In the genomic region with DNA sequence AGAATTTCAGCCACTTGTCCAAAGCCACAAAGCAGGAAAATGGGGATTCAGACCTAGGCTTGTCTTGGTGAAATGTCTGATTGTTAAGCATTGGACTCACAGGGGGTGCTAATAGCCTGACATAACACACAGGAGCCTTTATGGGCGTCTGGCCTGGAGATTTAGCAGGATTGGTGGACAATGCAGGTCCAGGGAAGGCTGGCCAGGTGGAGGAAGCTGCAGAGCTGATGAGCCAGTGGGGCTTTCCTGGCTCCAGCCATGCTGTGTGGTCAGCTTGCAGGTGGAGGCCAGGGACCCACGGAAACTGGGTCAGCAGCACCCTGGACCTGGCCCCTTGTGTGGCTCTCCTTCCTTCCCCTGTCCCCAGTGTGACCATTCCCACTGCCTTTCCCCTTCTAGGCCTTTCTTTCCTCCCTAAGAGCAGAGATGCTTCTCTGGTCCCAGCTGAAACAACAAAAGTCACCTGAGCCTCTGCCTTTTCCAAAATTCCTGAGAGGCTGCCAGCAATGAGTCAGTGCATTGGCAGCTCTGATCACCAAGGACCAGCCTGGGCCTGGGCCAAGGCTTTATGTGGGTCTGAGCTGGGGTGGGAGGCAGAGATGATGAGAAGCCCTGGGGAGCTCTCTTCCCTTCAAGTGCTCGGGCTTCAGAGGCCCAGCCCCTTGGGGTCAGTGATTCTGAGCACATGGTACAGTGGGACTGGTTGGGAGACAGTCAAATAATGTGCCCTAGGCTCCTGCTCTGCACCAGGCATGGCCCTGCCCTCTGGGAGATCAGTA, we compare ENCODE assay signal across 9 cellular contexts.
DNase-seq lines count a peak whose midpoint lies in the region; ATAC-seq and TF ChIP-seq lines count a peak whose summit lies in the region.
"Had no signal": no experiment of that assay in that cellular context is flagged by ENCODE, and none has a peak within 500 bp of the region (broad histone marks: within the 10 kb centered on the region; RNA-seq: fewer than 3 reads in every experiment).

No MANE protein-coding gene starts in this region.

- H3K9me3 ChIP-seq in body of pancreas (no peaks in the 10 kb centered on the region), upper lobe of right lung (no peaks in the 10 kb centered on the region)

- intact Hi-C loops in body of pancreas (cut with DNase I) (loop anchor here (5.0 to 10.0 kb wide), 2 partner anchors 155 to 357 kb away; no protein-coding TSS in a partner anchor), upper lobe of right lung (cut with DNase I) (loop anchor here (5.0 to 10.0 kb wide), 2 partner anchors 145 to 352 kb away; no protein-coding TSS in a partner anchor)

- H3K36me3 ChIP-seq in body of pancreas (replicated peaks in 1 of 2; ENCODE audit: insufficient read depth in 1 of 2, low read depth in 2 of 2) (no peaks in the 10 kb centered on the region), kidney epithelial cell (ENCODE audit: control insufficient read depth, insufficient read depth, low read length) (no peaks in the 10 kb centered on the region), upper lobe of right lung (no peaks in the 10 kb centered on the region)

- no peak overlapping the region for H3K4me3 ChIP-seq in body of pancreas
- H3K4me3 ChIP-seq in kidney epithelial cell (ENCODE audit: low read depth, low read length), result no peak overlapping the region
- no peak overlapping the region for H3K4me3 ChIP-seq in upper lobe of right lung

- H3K27ac ChIP-seq in body of pancreas, result peak overlapping the region; percentile 35 to 73 (median 51)
- no peak overlapping the region for H3K27ac ChIP-seq in upper lobe of right lung
- H3K27ac ChIP-seq: 22Rv1 had no signal

- 57 to 67% methylated on average over 3 of the region's 3 CpGs for WGBS in body of pancreas, 2 donors

- ATAC-seq in body of pancreas (peak; percentile 77), upper lobe of right lung (peak; percentile 34)

- TF ChIP-seq POLR2A in body of pancreas (IDR thresholded peaks at IDR 0.05), result peak in 1 of 3 donors; percentile 10

- H3K27me3 ChIP-seq in body of pancreas (no peaks in the 10 kb centered on the region), kidney epithelial cell (ENCODE audit: control insufficient read depth, insufficient read depth, low read length) (no peaks in the 10 kb centered on the region), upper lobe of right lung (no peaks in the 10 kb centered on the region)

- DNase-seq in DMS 273 (lab: John Stamatoyannopoulos, UW; ENCODE audit: unreplicated experiment) (peak; percentile 30), DMS 273 treated with DMSO at 0.1 percent for 48 hours (lab: John Stamatoyannopoulos, UW) (no peak), body of pancreas (peak; percentile 67 to 82 (median 74)), kidney epithelial cell (ENCODE audit: low read depth) (peak; percentile 88), upper lobe of right lung (no peak), NCI-H187 treated with DMSO at 0.1 percent for 48 hours (lab: John Stamatoyannopoulos, UW) (no peak), DMS114 treated with DMSO at 0.1 percent for 48 hours (lab: John Stamatoyannopoulos, UW; ENCODE audit: unreplicated experiment) (no peak)
- no peak for DNase-seq in stimulated activated naive CD4-positive, alpha-beta T cell treated with Interleukin-2 at 50 U/mL for 16 hours (lab: John Stamatoyannopoulos, UW)

- H3K4me1 ChIP-seq in body of pancreas (peaks cover 32% of the 10 kb centered on the region), upper lobe of right lung (peaks cover 31% of the 10 kb centered on the region)

- no peak for TF ChIP-seq CTCF in body of pancreas (IDR thresholded peaks at IDR 0.05)
- no peak for TF ChIP-seq CTCF in kidney epithelial cell (IDR thresholded peaks at IDR 0.05; ENCODE audit: insufficient read depth, low read length, poor library complexity, severe bottlenecking)
- TF ChIP-seq CTCF in upper lobe of right lung (IDR thresholded peaks at IDR 0.05), result no peak

Comparison
In these comparisons a context has a peak if more than half of its experiments do, and no peak if none do; other contexts are left out.
1. DNase-seq: peak in DMS 273 (single experiment), body of pancreas (4 of 4) and kidney epithelial cell (single experiment); none in DMS 273 treated with DMSO at 0.1 percent for 48 hours (single experiment), upper lobe of right lung (single experiment), NCI-H187 treated with DMSO at 0.1 percent for 48 hours (single experiment), DMS114 treated with DMSO at 0.1 percent for 48 hours (single experiment) and stimulated activated naive CD4-positive, alpha-beta T cell treated with Interleukin-2 at 50 U/mL for 16 hours (single experiment).